In genomic region chr2:110124038-110124825, GRCh38 we compare ENCODE assay signal across 13 cellular contexts. TPM values are rescaled to one million over a fixed set of nuclear protein-coding genes. Genes with fewer than 3 reads are reported as not detected.
A peak's percentile ranks its signal among the peaks of the same experiment; 100 is the strongest.
DNase-seq lines count a peak whose midpoint lies in the region; ATAC-seq and TF ChIP-seq lines count a peak whose summit lies in the region.
"Had no signal": no experiment of that assay in that cellular context is flagged by ENCODE, and none has a peak within 500 bp of the region (broad histone marks: within the 10 kb centered on the region; RNA-seq: fewer than 3 reads in every experiment).

No MANE protein-coding gene starts in this region.

- H3K79me1 ChIP-seq in neuronal stem cell (ENCODE audit: low read depth, low read length): no peaks in the 10 kb centered on the region

- H3K9me3 ChIP-seq in Loucy (ENCODE audit: insufficient read depth, low read depth, low read length) (no peaks in the 10 kb centered on the region), Panc1 (ENCODE audit: control insufficient read depth, insufficient read depth, low read depth, low read length) (no peaks in the 10 kb centered on the region), neuronal stem cell (replicated peaks in 1 of 2; ENCODE audit: control insufficient read depth in 2 of 2, insufficient read depth in 1 of 2, low read depth in 1 of 2, low read length in 2 of 2) (peaks cover 0 to 1% of the 10 kb centered on the region in 2 donors)
- H3K9me3 ChIP-seq: BLaER1 treated with 17β-estradiol and CSF1 and Interleukin-3, amounts not matched to agents 10 nM and 100 nM had no signal

- no TSS peak for BruUV-seq in Panc1 (replicated peaks; lab: Mats Ljungman, UMichigan)

- H3K18ac ChIP-seq in neuronal stem cell (ENCODE audit: low read length): peak overlapping the region; percentile 13

- CTCF ChIA-PET in Panc1 (lab: Charles Lee): interaction anchor here (1.2 kb wide), 1 partner anchor 8 kb away, joined by 4 read pairs; the partner anchor contains the start of gene MALL

- peak overlapping the region; percentile 27 for H3K14ac ChIP-seq in neuronal stem cell (ENCODE audit: low read length)

- no peaks in the 10 kb centered on the region for H4K20me1 ChIP-seq in Loucy (ENCODE audit: insufficient read depth, low read length, poor library complexity, severe bottlenecking)
- H4K20me1 ChIP-seq: BLaER1 treated with 17β-estradiol and CSF1 and Interleukin-3, amounts not matched to agents 10 nM and 100 nM had no signal

- no peaks in the 10 kb centered on the region for H3F3A ChIP-seq in Loucy (ENCODE audit: low read depth)

- no peak overlapping the region for H3K27ac Mint-ChIP-seq in stimulated activated effector memory CD8-positive, alpha-beta T cell treated with anti-CD3 and anti-CD28 coated beads, Interleukin-12 subunit alpha, Interleukin-12 subunit beta, amount 100 ng/mL, for 72 hours

- no peak overlapping the region for H3K4ac ChIP-seq in neuronal stem cell (ENCODE audit: low read length)

- DNase-seq in NCI-H2107 treated with DMSO at 0.1 percent for 48 hours (lab: John Stamatoyannopoulos, UW; ENCODE audit: unreplicated experiment): peak; percentile 18
- DNase-seq in NCI-H2107 (lab: John Stamatoyannopoulos, UW): no peak
- DNase-seq in Panc1 (ENCODE audit: low read depth, low spot score): no peak
- no peak for DNase-seq in neuronal stem cell (ENCODE audit: low spot score)
- no peak for DNase-seq in stimulated activated effector memory CD8-positive, alpha-beta T cell treated with anti-CD3 and anti-CD28 coated beads, Interleukin-12 subunit alpha, Interleukin-12 subunit beta, amount 100 ng/mL, for 72 hours (ENCODE audit: low spot score in 2 of 2)
- DNase-seq: 8988T, H7, NCI-H2081, NCI-H524 treated with DMSO at 0.1 percent for 48 hours had no signal

- H3K4me1 Mint-ChIP-seq in stimulated activated effector memory CD8-positive, alpha-beta T cell treated with anti-CD3 and anti-CD28 coated beads, Interleukin-12 subunit alpha, Interleukin-12 subunit beta, amount 100 ng/mL, for 72 hours: no peaks in the 10 kb centered on the region

- no peak overlapping the region; the same call in 1 of the 2 replicates for H3K27ac ChIP-seq in Panc1 (ENCODE audit: low read length)
- H3K27ac ChIP-seq in neuronal stem cell (replicated peaks; ENCODE audit: low read length): no peak overlapping the region
- H3K27ac ChIP-seq: BLaER1 treated with 17β-estradiol and CSF1 and Interleukin-3, amounts not matched to agents 10 nM and 100 nM had no signal

- no peak overlapping the region for H2BK5ac ChIP-seq in neuronal stem cell (ENCODE audit: low read length)

- H3K4me1 ChIP-seq in Loucy (ENCODE audit: insufficient read depth, low read length, poor library complexity, severe bottlenecking): peaks cover 67% of the 10 kb centered on the region
- H3K4me1 ChIP-seq in Panc1 (ENCODE audit: control insufficient read depth, insufficient read depth, low read length): no peaks in the 10 kb centered on the region; the same call in 1 of the 2 replicates
- peaks cover 7 to 8% of the 10 kb centered on the region in 2 donors for H3K4me1 ChIP-seq in neuronal stem cell (ENCODE audit: control insufficient read depth in 2 of 2, insufficient read depth in 1 of 2, low read depth in 1 of 2, low read length in 2 of 2)
- H3K4me1 ChIP-seq: BLaER1 treated with 17β-estradiol and CSF1 and Interleukin-3, amounts not matched to agents 10 nM and 100 nM had no signal

- ATAC-seq in Panc1 (peak; percentile 39; the same call in 1 of the 2 replicates), HG03135 (IDR thresholded peaks at IDR 0.05; ENCODE audit: unreplicated experiment) (no peak), HG02840 (IDR thresholded peaks at IDR 0.05; ENCODE audit: low FRiP score, unreplicated experiment) (no peak)
- no peak for ATAC-seq in stimulated activated effector memory CD8-positive, alpha-beta T cell treated with anti-CD3 and anti-CD28 coated beads, Interleukin-12 subunit alpha, Interleukin-12 subunit beta, amount 100 ng/mL, for 72 hours

- H3K9me2 ChIP-seq in Loucy (replicated peaks; ENCODE audit: low read depth, low read length): no peaks in the 10 kb centered on the region

- H3K27me3 ChIP-seq in Loucy (ENCODE audit: insufficient read depth, low read length, poor library complexity, severe bottlenecking) (no peaks in the 10 kb centered on the region), Panc1 (ENCODE audit: control insufficient read depth, insufficient read depth, low read length) (no peaks in the 10 kb centered on the region), neuronal stem cell (ENCODE audit: control insufficient read depth in 3 of 3, insufficient read depth in 3 of 3, low read depth in 1 of 3, low read length in 3 of 3) (peaks cover 0 to 9% (median 0%) of the 10 kb centered on the region in 3 experiments)
- H3K27me3 ChIP-seq: BLaER1 treated with 17β-estradiol and CSF1 and Interleukin-3, amounts not matched to agents 10 nM and 100 nM had no signal

- POLR2A ChIA-PET in Panc1 (lab: Charles Lee): interaction anchor here (0.8 kb wide), 1 partner anchor 18 kb away, joined by 4 read pairs; no protein-coding TSS in a partner anchor

- H2BK12ac ChIP-seq in neuronal stem cell (ENCODE audit: low read length): no peak overlapping the region

- H4K8ac ChIP-seq in neuronal stem cell (ENCODE audit: low read depth, low read length): no peak overlapping the region

- no peak overlapping the region for H3K9ac ChIP-seq in Loucy (ENCODE audit: low read depth, low read length, poor library complexity, severe bottlenecking)
- no peak overlapping the region for H3K9ac ChIP-seq in neuronal stem cell (ENCODE audit: low read depth, low read length, poor library complexity)
- H3K9ac ChIP-seq: BLaER1 treated with 17β-estradiol and CSF1 and Interleukin-3, amounts not matched to agents 10 nM and 100 nM had no signal

- no peak overlapping the region for H2BK15ac ChIP-seq in neuronal stem cell (ENCODE audit: low read length)

- no peaks in the 10 kb centered on the region for H3K36me3 Mint-ChIP-seq in stimulated activated effector memory CD8-positive, alpha-beta T cell treated with anti-CD3 and anti-CD28 coated beads, Interleukin-12 subunit alpha, Interleukin-12 subunit beta, amount 100 ng/mL, for 72 hours

- no peaks in the 10 kb centered on the region for H3K36me3 ChIP-seq in Loucy (ENCODE audit: insufficient read depth, low read length)
- no peaks in the 10 kb centered on the region for H3K36me3 ChIP-seq in Panc1 (ENCODE audit: control insufficient read depth, insufficient read depth, low read length)
- H3K36me3 ChIP-seq in neuronal stem cell (replicated peaks in 1 of 2; ENCODE audit: control insufficient read depth in 2 of 2, insufficient read depth in 2 of 2, low read length in 2 of 2): no peaks in the 10 kb centered on the region
- H3K36me3 ChIP-seq: BLaER1 treated with 17β-estradiol and CSF1 and Interleukin-3, amounts not matched to agents 10 nM and 100 nM had no signal

- H3K23ac ChIP-seq in neuronal stem cell (ENCODE audit: low read depth, low read length, poor library complexity): no peak overlapping the region

- no peaks in the 10 kb centered on the region for H3K79me2 ChIP-seq in Loucy (ENCODE audit: insufficient read depth, low read length)

- no peak overlapping the region for H2AK5ac ChIP-seq in neuronal stem cell (ENCODE audit: low read depth, low read length)

- H2BK120ac ChIP-seq in neuronal stem cell (ENCODE audit: low read depth, low read length): no peak overlapping the region

- in situ Hi-C loops in Panc1 (cut with HindIII; ENCODE audit: low pct_unique_long_range_greater_than_20kb, low sequenced_read_pairs): no loop called here

- H3K4me2 ChIP-seq in Loucy (ENCODE audit: low read depth, low read length, poor library complexity, severe bottlenecking) (no peak overlapping the region), neuronal stem cell (ENCODE audit: insufficient read depth, low read length, poor library complexity, severe bottlenecking) (no peak overlapping the region)
- H3K4me2 ChIP-seq: BLaER1 treated with 17β-estradiol and CSF1 and Interleukin-3, amounts not matched to agents 10 nM and 100 nM had no signal

- H3K4me3 ChIP-seq in Loucy (ENCODE audit: low read length, poor library complexity, severe bottlenecking) (no peak overlapping the region), Panc1 (ENCODE audit: low read depth in 2 of 2, low read length in 2 of 2) (no peak overlapping the region), neuronal stem cell (ENCODE audit: low read length in 2 of 2) (no peak overlapping the region)
- H3K4me3 ChIP-seq: BLaER1 treated with 17β-estradiol and CSF1 and Interleukin-3, amounts not matched to agents 10 nM and 100 nM had no signal

- peak overlapping the region; percentile 58; the same call in 1 of the 2 replicates for H2AFZ ChIP-seq in Loucy (ENCODE audit: low read length)
- no peak overlapping the region for H2AFZ ChIP-seq in neuronal stem cell (ENCODE audit: low read length)

- no peaks in the 10 kb centered on the region for H3K9me3 Mint-ChIP-seq in stimulated activated effector memory CD8-positive, alpha-beta T cell treated with anti-CD3 and anti-CD28 coated beads, Interleukin-12 subunit alpha, Interleukin-12 subunit beta, amount 100 ng/mL, for 72 hours

- intact Hi-C loops in Panc1 (cut with micrococcal nuclease; ENCODE audit: unreplicated experiment): no loop called here

- no peak overlapping the region for H4K91ac ChIP-seq in neuronal stem cell (ENCODE audit: low read depth, low read length, poor library complexity)

- no peak for TF ChIP-seq CTCF in Loucy (conservative IDR thresholded peaks at IDR 0.05; ENCODE audit: low read length)
- TF ChIP-seq CTCF in Panc1 (IDR thresholded peaks at IDR 0.05): no peak

- no CpG with 5 or more reads among the region's 4 CpGs for WGBS in neuronal stem cell (ENCODE audit: extremely low coverage in 2 of 2, insufficient read length in 2 of 2, insufficient replicate concordance in 1 of 2), 2 donors

- H3K4me3 Mint-ChIP-seq in stimulated activated effector memory CD8-positive, alpha-beta T cell treated with anti-CD3 and anti-CD28 coated beads, Interleukin-12 subunit alpha, Interleukin-12 subunit beta, amount 100 ng/mL, for 72 hours: no peak overlapping the region

RNA-seq across cellular contexts. Expression of gene MALL, which starts 8.6 kb away (rescaled TPM):
- total RNA-seq in Panc1 (2021; ENCODE audit: unreplicated experiment): 159 TPM
- 224 TPM for polyA plus RNA-seq in Panc1 (2012; ENCODE audit: insufficient read length)
- 2.7 TPM for polyA plus RNA-seq in neuronal stem cell (2013, experiment 1 of 2)
- polyA plus RNA-seq in neuronal stem cell (2013, experiment 2 of 2): 3.0 TPM
